In genomic region chr22:28931844-28932561, GRCh38 we compare ENCODE assay signal across 28 cellular contexts. TPM values are rescaled to one million over a fixed set of nuclear protein-coding genes. Genes with fewer than 3 reads are reported as not detected.
DNase-seq lines count a peak whose midpoint lies in the region; ATAC-seq and TF ChIP-seq lines count a peak whose summit lies in the region.
"Had no signal": no experiment of that assay in that cellular context is flagged by ENCODE, and none has a peak within 500 bp of the region (broad histone marks: within the 10 kb centered on the region; RNA-seq: fewer than 3 reads in every experiment).

No MANE protein-coding gene starts in this region.

- intact Hi-C loops in mucosa of descending colon (cut with DNase I, micrococcal nuclease) (no loop called here), left cardiac atrium (cut with DNase I) (no loop called here)

- no peak overlapping the region for H3K4me3 Mint-ChIP-seq in stimulated activated naive CD8-positive, alpha-beta T cell treated with anti-CD3 and anti-CD28 coated beads, Interleukin-15, amount 100 ng/mL, for 72 hours
- H3K4me3 Mint-ChIP-seq: activated B cell treated with CpG ODN at 0.5 μM for 24 hours; activated CD4-positive, alpha-beta memory T cell treated with anti-CD3 and anti-CD28 coated beads, Interleukin-2, amount 10 ng/mL, durations not matched to agents 7 days and 5 days; H9; neural crest cell; stimulated activated naive CD8-positive, alpha-beta T cell treated with anti-CD3 and anti-CD28 coated beads, Interleukin-15, Interleukin-2, amounts not matched to agents 100 ng/mL and 50 ng/mL, for 24 hours; T-helper 2 cell treated with Interferon-gamma antibody and Interleukin-4, amounts not matched to agents 5 μg/mL and 100 μg/mL, for 36 hours had no signal

- H3K27ac Mint-ChIP-seq in stimulated activated naive CD8-positive, alpha-beta T cell treated with anti-CD3 and anti-CD28 coated beads, Interleukin-15, amount 100 ng/mL, for 72 hours, result no peak overlapping the region
- H3K27ac Mint-ChIP-seq: activated B cell treated with CpG ODN at 0.5 μM for 24 hours; activated CD4-positive, alpha-beta memory T cell treated with anti-CD3 and anti-CD28 coated beads, Interleukin-2, amount 10 ng/mL, durations not matched to agents 7 days and 5 days; H9; stimulated activated naive CD8-positive, alpha-beta T cell treated with anti-CD3 and anti-CD28 coated beads, Interleukin-15, Interleukin-2, amounts not matched to agents 100 ng/mL and 50 ng/mL, for 24 hours; T-helper 2 cell treated with Interferon-gamma antibody and Interleukin-4, amounts not matched to agents 5 μg/mL and 100 μg/mL, for 36 hours had no signal

- no peaks in the 10 kb centered on the region for H3K36me3 ChIP-seq in mucosa of descending colon (ENCODE audit: low read depth)
- H3K36me3 ChIP-seq: BE2C, breast epithelium, left ventricle myocardium inferior, prostate gland, transverse colon had no signal

- no peaks in the 10 kb centered on the region for H3K9me3 Mint-ChIP-seq in stimulated activated naive CD8-positive, alpha-beta T cell treated with anti-CD3 and anti-CD28 coated beads, Interleukin-15, amount 100 ng/mL, for 72 hours
- H3K9me3 Mint-ChIP-seq: activated B cell treated with CpG ODN at 0.5 μM for 24 hours; activated CD4-positive, alpha-beta memory T cell treated with anti-CD3 and anti-CD28 coated beads, Interleukin-2, amount 10 ng/mL, durations not matched to agents 7 days and 5 days; H9; neural crest cell; stimulated activated naive CD8-positive, alpha-beta T cell treated with anti-CD3 and anti-CD28 coated beads, Interleukin-15, Interleukin-2, amounts not matched to agents 100 ng/mL and 50 ng/mL, for 24 hours; T-helper 2 cell treated with Interferon-gamma antibody and Interleukin-4, amounts not matched to agents 5 μg/mL and 100 μg/mL, for 36 hours had no signal

- TF ChIP-seq CTCF in mucosa of descending colon (IDR thresholded peaks at IDR 0.05), result no peak

- H3K4me1 ChIP-seq in mucosa of descending colon (ENCODE audit: low read depth), result no peaks in the 10 kb centered on the region
- H3K4me1 ChIP-seq: breast epithelium, prostate gland had no signal

- no peak overlapping the region for H3K4me3 ChIP-seq in mucosa of descending colon
- H3K4me3 ChIP-seq: breast epithelium, left ventricle myocardium inferior, prostate gland, skin epidermis, transverse colon had no signal

- H3K4me1 Mint-ChIP-seq in stimulated activated naive CD8-positive, alpha-beta T cell treated with anti-CD3 and anti-CD28 coated beads, Interleukin-15, amount 100 ng/mL, for 72 hours, result peaks cover 9% of the 10 kb centered on the region
- H3K4me1 Mint-ChIP-seq: activated CD4-positive, alpha-beta memory T cell treated with anti-CD3 and anti-CD28 coated beads, Interleukin-2, amount 10 ng/mL, durations not matched to agents 7 days and 5 days had no signal

- no peaks in the 10 kb centered on the region for H3K9me3 ChIP-seq in mucosa of descending colon
- H3K9me3 ChIP-seq: BE2C, breast epithelium, left ventricle myocardium inferior, prostate gland, SK-N-SH, transverse colon had no signal

- ATAC-seq in stimulated activated naive CD8-positive, alpha-beta T cell treated with anti-CD3 and anti-CD28 coated beads, Interleukin-15, amount 100 ng/mL, for 72 hours, result peak; percentile 23
- ATAC-seq in stimulated activated naive CD8-positive, alpha-beta T cell treated with anti-CD3 and anti-CD28 coated beads, Interleukin-15, Interleukin-2, amounts not matched to agents 100 U/mL and 50 U/mL, for 24 hours, result no peak
- ATAC-seq in mucosa of descending colon (peak; percentile 23), left cardiac atrium (no peak)

- peaks cover 91% of the 10 kb centered on the region for H3K27me3 Mint-ChIP-seq in stimulated activated naive CD8-positive, alpha-beta T cell treated with anti-CD3 and anti-CD28 coated beads, Interleukin-15, amount 100 ng/mL, for 72 hours

- no peak for DNase-seq in stimulated activated naive CD8-positive, alpha-beta T cell treated with anti-CD3 and anti-CD28 coated beads, Interleukin-15, amount 100 ng/mL, for 72 hours
- DNase-seq in stimulated activated naive CD8-positive, alpha-beta T cell treated with anti-CD3 and anti-CD28 coated beads, Interleukin-15, Interleukin-2, amounts not matched to agents 100 U/mL and 50 U/mL, for 24 hours, result no peak
- DNase-seq in glomerular visceral epithelial cell (ENCODE audit: extremely low spot score), result peak; percentile 22
- DNase-seq in mucosa of descending colon, result no peak
- no peak for DNase-seq in left cardiac atrium
- DNase-seq in T1000 (lab: John Stamatoyannopoulos, UW), result no peak
- DNase-seq in stimulated activated CD4-positive, alpha-beta T cell treated with anti-CD3 and anti-CD28 coated beads, Interleukin-4, amount 100 ng/mL, for 24 hours, result no peak
- DNase-seq in activated CD4-positive, CD25-positive, alpha-beta regulatory T cell treated with anti-CD3 and anti-CD28 coated beads, Interleukin-2, amount 50 U/mL, for 72 hours, result no peak
- DNase-seq: activated B cell treated with CpG ODN at 0.5 μM for 24 hours; activated CD4-positive, alpha-beta memory T cell treated with anti-CD3 and anti-CD28 coated beads, Interleukin-2, amount 10 ng/mL, durations not matched to agents 7 days and 5 days; activated gamma-delta T cell treated with Interleukin-2 at 50 U/mL for 16 hours; BE2C; Calu3; cortex of kidney; H9; KBM-7; left ventricle myocardium inferior; NCI-H146; NCI-H526; SK-N-SH; stimulated activated CD4-positive, alpha-beta T cell treated with anti-CD3 and anti-CD28 coated beads, Interleukin-2, amount 100 ng/mL, for 48 hours; transverse colon had no signal

RNA-seq across cellular contexts. Expression of gene ZNRF3, which starts 48.6 kb away (rescaled TPM):
- total RNA-seq in mucosa of descending colon (10 to 100 TPM in 1 of 3 donors, 1 to 10 TPM in 2; 5.5 to 10.6 (median 5.8) TPM), left cardiac atrium (1 to 10 TPM; 5.2 to 6.6 TPM)

Comparison
In these comparisons a context has a peak if more than half of its experiments do, and no peak if none do; other contexts are left out.
1. ATAC-seq: peak in stimulated activated naive CD8-positive, alpha-beta T cell treated with anti-CD3 and anti-CD28 coated beads, Interleukin-15, amount 100 ng/mL, for 72 hours (single experiment) and mucosa of descending colon (single experiment); none in stimulated activated naive CD8-positive, alpha-beta T cell treated with anti-CD3 and anti-CD28 coated beads, Interleukin-15, Interleukin-2, amounts not matched to agents 100 U/mL and 50 U/mL, for 24 hours (single experiment) and left cardiac atrium (0 of 2).